Comparison of ENCODE assay signal across 8 cellular contexts in genomic region chr11:120079750-120080610, GRCh38. TPM values are rescaled to one million over a fixed set of nuclear protein-coding genes. Genes with fewer than 3 reads are reported as not detected.
A peak's percentile ranks its signal among the peaks of the same experiment; 100 is the strongest.
DNase-seq lines count a peak whose midpoint lies in the region; ATAC-seq lines count a peak whose summit lies in the region.

No MANE protein-coding gene starts in this region.

- CTCF ChIA-PET in activated CD4-positive, alpha-beta T cell treated with anti-CD3 and anti-CD28 coated beads, Interleukin-2, amount 10 ng/mL, durations not matched to agents 7 days and 5 days (lab: Charles Lee): no interaction called here

- no peak overlapping the region for H3K4me3 Mint-ChIP-seq in activated CD4-positive, alpha-beta T cell treated with anti-CD3 and anti-CD28 coated beads, Interleukin-2, amount 10 ng/mL, durations not matched to agents 7 days and 5 days
- H3K4me3 Mint-ChIP-seq in T-helper 1 cell treated with Interleukin-12 subunit alpha and Interleukin-12 subunit beta and Interleukin-4 antibody, amounts not matched to agents 30 μg/mL and 1 μg/mL, for 36 hours: no peak overlapping the region

- H3K9me3 ChIP-seq in right cardiac atrium (ENCODE audit: control insufficient read depth, low read length): no peaks in the 10 kb centered on the region

- intact Hi-C loops in right cardiac atrium (cut with DNase I): no loop called here

- ATAC-seq in right cardiac atrium (peak; percentile 57 to 59), HG02759 (IDR thresholded peaks at IDR 0.05; ENCODE audit: unreplicated experiment) (no peak), GM18498 (IDR thresholded peaks at IDR 0.05; ENCODE audit: unreplicated experiment) (no peak)

- no peaks in the 10 kb centered on the region for H3K27me3 Mint-ChIP-seq in activated CD4-positive, alpha-beta T cell treated with anti-CD3 and anti-CD28 coated beads, Interleukin-2, amount 10 ng/mL, durations not matched to agents 7 days and 5 days
- H3K27me3 Mint-ChIP-seq in T-helper 1 cell treated with Interleukin-12 subunit alpha and Interleukin-12 subunit beta and Interleukin-4 antibody, amounts not matched to agents 30 μg/mL and 1 μg/mL, for 36 hours (ENCODE audit: low read depth): no peaks in the 10 kb centered on the region

- peaks cover 23% of the 10 kb centered on the region for H3K9me3 Mint-ChIP-seq in activated CD4-positive, alpha-beta T cell treated with anti-CD3 and anti-CD28 coated beads, Interleukin-2, amount 10 ng/mL, durations not matched to agents 7 days and 5 days
- H3K9me3 Mint-ChIP-seq in T-helper 1 cell treated with Interleukin-12 subunit alpha and Interleukin-12 subunit beta and Interleukin-4 antibody, amounts not matched to agents 30 μg/mL and 1 μg/mL, for 36 hours: peaks cover 39% of the 10 kb centered on the region

- H3K4me1 Mint-ChIP-seq in activated CD4-positive, alpha-beta T cell treated with anti-CD3 and anti-CD28 coated beads, Interleukin-2, amount 10 ng/mL, durations not matched to agents 7 days and 5 days: no peaks in the 10 kb centered on the region
- H3K4me1 Mint-ChIP-seq in T-helper 1 cell treated with Interleukin-12 subunit alpha and Interleukin-12 subunit beta and Interleukin-4 antibody, amounts not matched to agents 30 μg/mL and 1 μg/mL, for 36 hours (ENCODE audit: low read depth): no peaks in the 10 kb centered on the region

- peak; percentile 12 to 18 for DNase-seq in activated CD4-positive, alpha-beta T cell treated with anti-CD3 and anti-CD28 coated beads, Interleukin-2, amount 50 U/mL, for 48 hours
- DNase-seq in activated CD4-positive, alpha-beta T cell treated with anti-CD3 and anti-CD28 coated beads, Interleukin-2, amount 10 ng/mL, durations not matched to agents 7 days and 5 days: no peak
- DNase-seq in right cardiac atrium: peak in 1 of 3 donors; percentile 53
- DNase-seq in substantia nigra (lab: John Stamatoyannopoulos, UW): peak in 3 of 49 donors; percentile 17 to 34 (median 26)
- no peak for DNase-seq in HuH-7.5 (ENCODE audit: low spot score)

- no peak overlapping the region for H3K4me3 ChIP-seq in right cardiac atrium (ENCODE audit: low read length)

- peaks cover 9% of the 10 kb centered on the region for H3K36me3 Mint-ChIP-seq in activated CD4-positive, alpha-beta T cell treated with anti-CD3 and anti-CD28 coated beads, Interleukin-2, amount 10 ng/mL, durations not matched to agents 7 days and 5 days (ENCODE audit: low read depth)
- peaks cover 15% of the 10 kb centered on the region for H3K36me3 Mint-ChIP-seq in T-helper 1 cell treated with Interleukin-12 subunit alpha and Interleukin-12 subunit beta and Interleukin-4 antibody, amounts not matched to agents 30 μg/mL and 1 μg/mL, for 36 hours (ENCODE audit: low read depth)

- no peaks in the 10 kb centered on the region for H3K4me1 ChIP-seq in right cardiac atrium (ENCODE audit: control insufficient read depth, insufficient read depth, low read length)

- no peaks in the 10 kb centered on the region for H3K27me3 ChIP-seq in right cardiac atrium (ENCODE audit: control insufficient read depth, insufficient read depth)

- POLR2A ChIA-PET in activated CD4-positive, alpha-beta T cell treated with anti-CD3 and anti-CD28 coated beads, Interleukin-2, amount 10 ng/mL, durations not matched to agents 7 days and 5 days (lab: Charles Lee): no interaction called here

- WGBS in right cardiac atrium: 43% methylated on average over 18 of the region's 18 CpGs

- no peak overlapping the region for H3K27ac ChIP-seq in right cardiac atrium (ENCODE audit: low read length)
- H3K27ac ChIP-seq in substantia nigra (ENCODE audit: low read depth, low read length, poor library complexity, severe bottlenecking): peak overlapping the region; percentile 4

- H3K27ac Mint-ChIP-seq in activated CD4-positive, alpha-beta T cell treated with anti-CD3 and anti-CD28 coated beads, Interleukin-2, amount 10 ng/mL, durations not matched to agents 7 days and 5 days: no peak overlapping the region
- H3K27ac Mint-ChIP-seq in T-helper 1 cell treated with Interleukin-12 subunit alpha and Interleukin-12 subunit beta and Interleukin-4 antibody, amounts not matched to agents 30 μg/mL and 1 μg/mL, for 36 hours: peak overlapping the region; percentile 22

RNA-seq across cellular contexts. Expression of gene TRIM29, which starts 57.9 kb away (rescaled TPM):
- total RNA-seq in activated CD4-positive, alpha-beta T cell treated with anti-CD3 and anti-CD28 coated beads, Interleukin-2, amount 10 ng/mL, durations not matched to agents 7 days and 5 days: not detected
- under 1 TPM in 1 of 4 donors, not detected in 3; 0.34 TPM for total RNA-seq in right cardiac atrium
- polyA plus RNA-seq in right cardiac atrium: 0.16 TPM

Comparison
In these comparisons a context has a peak if more than half of its experiments do, and no peak if none do; other contexts are left out.
1. DNase-seq: peak in activated CD4-positive, alpha-beta T cell treated with anti-CD3 and anti-CD28 coated beads, Interleukin-2, amount 50 U/mL, for 48 hours (2 of 2); none in activated CD4-positive, alpha-beta T cell treated with anti-CD3 and anti-CD28 coated beads, Interleukin-2, amount 10 ng/mL, durations not matched to agents 7 days and 5 days (single experiment) and HuH-7.5 (single experiment).
2. ATAC-seq: peak in right cardiac atrium (2 of 2); none in HG02759 (single experiment) and GM18498 (single experiment).